17 cellular contexts compared by ENCODE assay signal in genomic region chr1:6488602-6489382, GRCh38. TPM values are rescaled to one million over a fixed set of nuclear protein-coding genes. Genes with fewer than 3 reads are reported as not detected.
A peak's percentile ranks its signal among the peaks of the same experiment; 100 is the strongest.
DNase-seq lines count a peak whose midpoint lies in the region; FAIRE-seq and TF ChIP-seq lines count a peak whose summit lies in the region.
"Had no signal": no experiment of that assay in that cellular context is flagged by ENCODE, and none has a peak within 500 bp of the region (broad histone marks: within the 10 kb centered on the region; RNA-seq: fewer than 3 reads in every experiment).

No MANE protein-coding gene starts in this region.

- H3K27ac Mint-ChIP-seq in MCF 10A (ENCODE audit: low read depth, unreplicated experiment) = peak overlapping the region; percentile 51
- H3K27ac Mint-ChIP-seq: T-helper 1 cell treated with Interleukin-12 subunit alpha and Interleukin-12 subunit beta and Interleukin-4 antibody, amounts not matched to agents 30 μg/mL and 1 μg/mL, for 36 hours had no signal

- H3K36me3 ChIP-seq in breast epithelium (no peaks in the 10 kb centered on the region), mesenchymal stem cell (ENCODE audit: control insufficient read depth in 1 of 2, insufficient read depth in 2 of 2, low read depth in 1 of 2, low read length in 2 of 2) (peaks cover 0 to 24% of the 10 kb centered on the region in 2 experiments)
- H3K36me3 ChIP-seq: heart left ventricle, upper lobe of right lung had no signal

- POLR2A ChIA-PET in MCF 10A (lab: Yijun Ruan, JAX) = interaction anchor here (0.6 to 6.3 kb wide), 23 partner anchors 9 to 145 kb away, joined by 3 to 63 read pairs (median 4); partner anchors contain the start of genes ACOT7, KLHL21, NOL9 and ZBTB48

- H2BK5ac ChIP-seq in mesenchymal stem cell (ENCODE audit: low read depth, low read length, poor library complexity, severe bottlenecking) = no peak overlapping the region

- TF ChIP-seq POLR2A in breast epithelium (IDR thresholded peaks at IDR 0.05) = no peak

- peak overlapping the region; percentile 77 for H3K4me3 Mint-ChIP-seq in MCF 10A (ENCODE audit: unreplicated experiment)

- H3K27ac ChIP-seq in breast epithelium = peak overlapping the region in 1 of 2 donors; percentile 19
- H3K27ac ChIP-seq in mesenchymal stem cell (ENCODE audit: low read length, poor library complexity, severe bottlenecking) = no peak overlapping the region
- H3K27ac ChIP-seq: upper lobe of right lung had no signal

- H3K4me2 ChIP-seq in mesenchymal stem cell (ENCODE audit: low read length, poor library complexity, severe bottlenecking) = no peak overlapping the region

- intact Hi-C loops in MCF 10A (cut with micrococcal nuclease) = loop anchor here (10.0 kb wide), 1 partner anchor 156 kb away; no protein-coding TSS in a partner anchor
- intact Hi-C loops in breast epithelium (cut with DNase I; ENCODE audit: low total_unique reads) = loop anchor here (10.0 kb wide), 1 partner anchor 46 kb away; no protein-coding TSS in a partner anchor

- H3K36me3 Mint-ChIP-seq in MCF 10A (ENCODE audit: insufficient read depth, unreplicated experiment) = peaks cover 5% of the 10 kb centered on the region

- peaks cover 0 to 12% of the 10 kb centered on the region in 2 donors for H3K4me1 ChIP-seq in breast epithelium
- H3K4me1 ChIP-seq in mesenchymal stem cell (ENCODE audit: control insufficient read depth, insufficient read depth, low read depth, low read length) = peaks cover 58% of the 10 kb centered on the region

- peak; percentile 89 for DNase-seq in MCF 10A (ENCODE audit: unreplicated experiment)
- DNase-seq in breast epithelium (ENCODE audit: low spot score in 2 of 2) = no peak
- DNase-seq in SW480 (ENCODE audit: low spot score) = peak; percentile 50
- DNase-seq in mesenchymal stem cell = no peak
- no peak for DNase-seq in cerebellar cortex (ENCODE audit: low spot score)
- no peak for DNase-seq in activated effector memory CD4-positive, alpha-beta T cell treated with anti-CD3 and anti-CD28 coated beads, Interleukin-2, amount 50 U/mL, for 16 hours
- no peak for DNase-seq in GM19239 (ENCODE audit: insufficient read length, low spot score)
- no peak for DNase-seq in GF-D8 (lab: John Stamatoyannopoulos, UW)
- DNase-seq: activated CD4-positive, CD25-positive, alpha-beta regulatory T cell treated with anti-CD3 and anti-CD28 coated beads, Interleukin-2, amount 50 U/mL, for 72 hours; NCI-H1105; NCI-H510A treated with DMSO at 0.1 percent for 48 hours; stimulated activated CD4-positive, alpha-beta T cell treated with anti-CD3 and anti-CD28 coated beads, Interleukin-4, amount 100 ng/mL, for 24 hours; upper lobe of right lung had no signal

- peak overlapping the region in 1 of 2 experiments; percentile 73 for H3K4ac ChIP-seq in mesenchymal stem cell (ENCODE audit: low read depth in 1 of 2, low read length in 2 of 2)

- no peaks in the 10 kb centered on the region for H3K27me3 Mint-ChIP-seq in MCF 10A (ENCODE audit: insufficient read depth, unreplicated experiment)

- no peaks in the 10 kb centered on the region for H3K9me3 ChIP-seq in breast epithelium
- H3K9me3 ChIP-seq in mesenchymal stem cell (ENCODE audit: control insufficient read depth, low read length) = no peaks in the 10 kb centered on the region
- H3K9me3 ChIP-seq: heart left ventricle, upper lobe of right lung had no signal

- H2AFZ ChIP-seq in mesenchymal stem cell (ENCODE audit: low read depth, low read length) = no peak overlapping the region

- no peak overlapping the region for H3K23ac ChIP-seq in mesenchymal stem cell (ENCODE audit: low read length in 2 of 2)

- H3K27me3 ChIP-seq in breast epithelium (no peaks in the 10 kb centered on the region), mesenchymal stem cell (ENCODE audit: control insufficient read depth in 1 of 2, insufficient read depth in 1 of 2, low read length in 2 of 2) (peaks cover 0 to 19% of the 10 kb centered on the region in 2 experiments)

- no peaks in the 10 kb centered on the region for H3K9me3 Mint-ChIP-seq in MCF 10A (ENCODE audit: unreplicated experiment)
- H3K9me3 Mint-ChIP-seq: central memory CD8-positive, alpha-beta T cell; T-helper 1 cell treated with Interleukin-12 subunit alpha and Interleukin-12 subunit beta and Interleukin-4 antibody, amounts not matched to agents 30 μg/mL and 1 μg/mL, for 36 hours had no signal

- peak overlapping the region; percentile 16 for H4K91ac ChIP-seq in mesenchymal stem cell (ENCODE audit: low read length)

- no peak overlapping the region for H3K9ac ChIP-seq in mesenchymal stem cell (ENCODE audit: low read length)

- H3K79me1 ChIP-seq in mesenchymal stem cell (replicated peaks; ENCODE audit: low read length, poor library complexity, severe bottlenecking) = peaks cover 50% of the 10 kb centered on the region

- H2BK15ac ChIP-seq in mesenchymal stem cell (ENCODE audit: low read depth, poor library complexity, severe bottlenecking) = no peak overlapping the region

- H4K8ac ChIP-seq in mesenchymal stem cell (ENCODE audit: low read length) = peak overlapping the region; percentile 7

- no peak overlapping the region for H2AK5ac ChIP-seq in mesenchymal stem cell (ENCODE audit: low read length, severe bottlenecking)

- H2BK120ac ChIP-seq in mesenchymal stem cell (ENCODE audit: low read depth, low read length) = no peak overlapping the region

- H2BK12ac ChIP-seq in mesenchymal stem cell (ENCODE audit: low read length in 2 of 2) = no peak overlapping the region

- H3K18ac ChIP-seq in mesenchymal stem cell (ENCODE audit: low read depth in 1 of 2, low read length in 2 of 2) = no peak overlapping the region

- no peak overlapping the region for H3K14ac ChIP-seq in mesenchymal stem cell (ENCODE audit: low read length in 2 of 2)

- FAIRE-seq in GM19239 (lab: Jason Lieb, UNC) = no peak
- FAIRE-seq: H54 had no signal

- TF ChIP-seq CTCF in MCF 10A (IDR thresholded peaks at IDR 0.05; ENCODE audit: unreplicated experiment) = no peak
- no peak for TF ChIP-seq CTCF in breast epithelium (IDR thresholded peaks at IDR 0.05)

- no TSS peak for BruUV-seq in MCF 10A (replicated peaks; lab: Mats Ljungman, UMichigan)

- H3K4me1 Mint-ChIP-seq in MCF 10A (ENCODE audit: insufficient read depth, unreplicated experiment) = peaks cover 38% of the 10 kb centered on the region

- WGBS in mesenchymal stem cell = 88% methylated on average over 13 of the region's 13 CpGs

- CTCF ChIA-PET in MCF 10A (lab: Yijun Ruan, JAX) = interaction anchor here (0.5 to 4.9 kb wide), 19 partner anchors 9 to 244 kb away, joined by 3 to 26 read pairs (median 4); partner anchors contain the start of genes NOL9 and TAS1R1

- peak overlapping the region in 1 of 3 donors; percentile 3 for H3K4me3 ChIP-seq in breast epithelium
- H3K4me3 ChIP-seq in mesenchymal stem cell (ENCODE audit: insufficient read depth in 1 of 2, low read depth in 1 of 2, low read length in 2 of 2) = no peak overlapping the region
- H3K4me3 ChIP-seq: upper lobe of right lung had no signal

RNA-seq across cellular contexts. Expression of gene PLEKHG5, which starts 2.7 kb away (rescaled TPM):
- 32.3 and 35.9 TPM in 2 replicates for total RNA-seq in MCF 10A (2022)
- total RNA-seq in breast epithelium = 10 to 100 TPM in 2 of 3 donors, 1 to 10 TPM in 1; 7.0 to 12.0 (median 11.8) TPM
- 6.5 TPM for polyA plus RNA-seq in mesenchymal stem cell (2013, experiment 1 of 2)
- 6.7 TPM for polyA plus RNA-seq in mesenchymal stem cell (2013, experiment 2 of 2)

RNA-seq across cellular contexts. Expression of gene TNFRSF25, which starts 22.8 kb away (rescaled TPM):
- 27.6 and 33.7 TPM in 2 replicates for total RNA-seq in MCF 10A (2022)
- total RNA-seq in breast epithelium = 10 to 100 TPM in 2 of 3 donors, 1 to 10 TPM in 1; 3.8 to 13.1 (median 12.4) TPM
- polyA plus RNA-seq in mesenchymal stem cell (2013, experiment 1 of 2) = 2.9 TPM
- 2.4 TPM for polyA plus RNA-seq in mesenchymal stem cell (2013, experiment 2 of 2)

Comparison
In these comparisons a context has a peak if more than half of its experiments do, and no peak if none do; other contexts are left out.
1. DNase-seq: peak in MCF 10A (single experiment) and SW480 (single experiment); none in breast epithelium (0 of 2), mesenchymal stem cell (single experiment), cerebellar cortex (single experiment), activated effector memory CD4-positive, alpha-beta T cell treated with anti-CD3 and anti-CD28 coated beads, Interleukin-2, amount 50 U/mL, for 16 hours (single experiment), GM19239 (single experiment) and GF-D8 (single experiment).